In the genomic region with DNA sequence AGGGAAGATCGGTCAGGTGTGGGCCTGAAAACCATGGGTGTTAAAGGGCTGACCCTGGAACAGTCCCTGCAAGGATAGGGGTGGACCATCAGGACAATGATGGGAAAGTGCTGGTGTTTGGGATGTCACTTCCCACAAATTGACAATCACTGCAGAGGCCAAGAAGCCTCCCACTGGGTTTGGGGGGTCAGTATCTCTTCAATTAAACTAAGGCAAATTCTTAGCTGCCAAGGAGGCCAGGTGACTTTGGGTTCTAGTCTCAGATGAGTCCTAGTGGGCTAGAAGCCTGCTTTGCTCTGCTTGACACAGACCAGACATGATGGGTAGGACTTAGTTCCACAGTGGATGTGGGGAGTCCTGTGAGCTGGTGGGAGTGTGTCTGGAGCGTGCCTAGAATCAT, we compare ENCODE assay signal across 18 cellular contexts. TPM values are rescaled to one million over a fixed set of nuclear protein-coding genes. Genes with fewer than 3 reads are reported as not detected.
DNase-seq lines count a peak whose midpoint lies in the region; ATAC-seq and TF ChIP-seq lines count a peak whose summit lies in the region.
"Had no signal": no experiment of that assay in that cellular context is flagged by ENCODE, and none has a peak within 500 bp of the region (broad histone marks: within the 10 kb centered on the region; RNA-seq: fewer than 3 reads in every experiment).

No MANE protein-coding gene starts in this region.

- DNase-seq in T-helper 1 cell (no peak), natural killer cell (no peak), suprapubic skin (ENCODE audit: low spot score in 2 of 2) (no peak), caudate nucleus (lab: John Stamatoyannopoulos, UW) (no peak)
- DNase-seq: NCI-H2029 had no signal

- H3K4me3 Mint-ChIP-seq in T-helper 1 cell treated with Interleukin-12 subunit alpha and Interleukin-12 subunit beta and Interleukin-4 antibody, amounts not matched to agents 30 μg/mL and 1 μg/mL, for 36 hours = peak overlapping the region; percentile 78
- peak overlapping the region in 3 of 4 donors; percentile 22 to 66 (median 63) for H3K4me3 Mint-ChIP-seq in IgD-negative memory B cell
- no peak overlapping the region for H3K4me3 Mint-ChIP-seq in activated T-helper 17 cell treated with anti-CD3 and anti-CD28 coated beads, Interleukin-2, amount 50 U/mL, for 72 hours
- H3K4me3 Mint-ChIP-seq in natural killer cell = peak overlapping the region; percentile 71

- TF ChIP-seq EP300 in suprapubic skin (IDR thresholded peaks at IDR 0.05) = no peak

- no peak for TF ChIP-seq POLR2A in suprapubic skin (IDR thresholded peaks at IDR 0.05)

- H3K36me3 Mint-ChIP-seq in T-helper 1 cell treated with Interleukin-12 subunit alpha and Interleukin-12 subunit beta and Interleukin-4 antibody, amounts not matched to agents 30 μg/mL and 1 μg/mL, for 36 hours (ENCODE audit: low read depth) = peaks cover 15% of the 10 kb centered on the region
- H3K36me3 Mint-ChIP-seq in IgD-negative memory B cell (no peaks in the 10 kb centered on the region), natural killer cell (no peaks in the 10 kb centered on the region)
- H3K36me3 Mint-ChIP-seq in activated T-helper 17 cell treated with anti-CD3 and anti-CD28 coated beads, Interleukin-2, amount 50 U/mL, for 72 hours (ENCODE audit: low read depth) = no peaks in the 10 kb centered on the region

- no peak for TF ChIP-seq CTCF in natural killer cell (IDR thresholded peaks at IDR 0.05)
- TF ChIP-seq CTCF in suprapubic skin (IDR thresholded peaks at IDR 0.05) = no peak

- H3K4me1 Mint-ChIP-seq in T-helper 1 cell treated with Interleukin-12 subunit alpha and Interleukin-12 subunit beta and Interleukin-4 antibody, amounts not matched to agents 30 μg/mL and 1 μg/mL, for 36 hours (ENCODE audit: low read depth) = peaks cover 71% of the 10 kb centered on the region
- peaks cover 40 to 48% (median 47%) of the 10 kb centered on the region in 3 donors for H3K4me1 Mint-ChIP-seq in IgD-negative memory B cell
- peaks cover 58% of the 10 kb centered on the region for H3K4me1 Mint-ChIP-seq in activated T-helper 17 cell treated with anti-CD3 and anti-CD28 coated beads, Interleukin-2, amount 50 U/mL, for 72 hours
- H3K4me1 Mint-ChIP-seq in natural killer cell = peaks cover 49 to 55% of the 10 kb centered on the region in 2 donors

- H3K4me1 ChIP-seq in suprapubic skin = peaks cover 27% of the 10 kb centered on the region
- H3K4me1 ChIP-seq: right lobe of liver, SJSA1 had no signal

- no peaks in the 10 kb centered on the region for H3K9me3 ChIP-seq in suprapubic skin
- H3K9me3 ChIP-seq: neutrophil, right lobe of liver, SJSA1, tibial artery had no signal

- H3K27ac Mint-ChIP-seq in T-helper 1 cell treated with Interleukin-12 subunit alpha and Interleukin-12 subunit beta and Interleukin-4 antibody, amounts not matched to agents 30 μg/mL and 1 μg/mL, for 36 hours = peak overlapping the region; percentile 96
- H3K27ac Mint-ChIP-seq in IgD-negative memory B cell (peak overlapping the region; percentile 72 to 86 (median 78)), natural killer cell (peak overlapping the region; percentile 47 to 71)
- H3K27ac Mint-ChIP-seq in activated T-helper 17 cell treated with anti-CD3 and anti-CD28 coated beads, Interleukin-2, amount 50 U/mL, for 72 hours = peak overlapping the region; percentile 92

- H3K9me3 Mint-ChIP-seq in T-helper 1 cell treated with Interleukin-12 subunit alpha and Interleukin-12 subunit beta and Interleukin-4 antibody, amounts not matched to agents 30 μg/mL and 1 μg/mL, for 36 hours = peaks cover 8% of the 10 kb centered on the region
- H3K9me3 Mint-ChIP-seq in IgD-negative memory B cell (no peaks in the 10 kb centered on the region), natural killer cell (peaks cover 2 to 6% of the 10 kb centered on the region in 2 donors)
- peaks cover 10% of the 10 kb centered on the region for H3K9me3 Mint-ChIP-seq in activated T-helper 17 cell treated with anti-CD3 and anti-CD28 coated beads, Interleukin-2, amount 50 U/mL, for 72 hours

- 87% methylated on average over 2 of the region's 2 CpGs for WGBS in suprapubic skin

- no peak overlapping the region for H3K4me3 ChIP-seq in suprapubic skin
- H3K4me3 ChIP-seq: cardiac muscle cell, hepatocyte, right lobe of liver, SJSA1, tibial artery had no signal

- H3K27me3 Mint-ChIP-seq in T-helper 1 cell treated with Interleukin-12 subunit alpha and Interleukin-12 subunit beta and Interleukin-4 antibody, amounts not matched to agents 30 μg/mL and 1 μg/mL, for 36 hours (ENCODE audit: low read depth) = no peaks in the 10 kb centered on the region
- H3K27me3 Mint-ChIP-seq in IgD-negative memory B cell = peaks cover 1% of the 10 kb centered on the region
- H3K27me3 Mint-ChIP-seq in activated T-helper 17 cell treated with anti-CD3 and anti-CD28 coated beads, Interleukin-2, amount 50 U/mL, for 72 hours = no peaks in the 10 kb centered on the region
- H3K27me3 Mint-ChIP-seq in natural killer cell (ENCODE audit: low read depth in 2 of 2) = no peaks in the 10 kb centered on the region

- intact Hi-C loops in natural killer cell (cut with micrococcal nuclease) = no loop called here

- no peak for ATAC-seq in activated T-helper 17 cell treated with anti-CD3 and anti-CD28 coated beads, Interleukin-2, amount 50 U/mL, for 72 hours (replicated peaks)
- ATAC-seq in natural killer cell (no peak), GM18517 (IDR thresholded peaks at IDR 0.05; ENCODE audit: unreplicated experiment) (no peak)
- ATAC-seq: HepG2 had no signal

- H3K36me3 ChIP-seq in suprapubic skin = no peaks in the 10 kb centered on the region
- H3K36me3 ChIP-seq: cardiac muscle cell, neutrophil, right lobe of liver, SJSA1, tibial artery had no signal

- H3K27ac ChIP-seq in suprapubic skin = no peak overlapping the region
- no peak overlapping the region for H3K27ac ChIP-seq in caudate nucleus (ENCODE audit: low read depth, low read length)
- H3K27ac ChIP-seq: 22Rv1, C4-2B, cardiac muscle cell, hepatocyte, neutrophil, right lobe of liver, SJSA1, tibial artery had no signal

- H3K27me3 ChIP-seq in suprapubic skin = peaks cover 3% of the 10 kb centered on the region
- H3K27me3 ChIP-seq: cardiac muscle cell, right lobe of liver, tibial artery had no signal

RNA-seq across cellular contexts. Expression of a gene that starts 29.3 kb away (rescaled TPM):
- polyA plus RNA-seq in IgD-negative memory B cell = not detected
- 1 to 10 TPM; 1.6 to 4.7 TPM for total RNA-seq in activated T-helper 17 cell treated with anti-CD3 and anti-CD28 coated beads, Interleukin-2, amount 50 U/mL, for 72 hours
- total RNA-seq in natural killer cell (1 to 10 TPM in 1 of 3 donors, under 1 TPM in 2; 0.07 to 2.6 (median 0.26) TPM), suprapubic skin (under 1 TPM; 0.34 to 0.97 (median 0.54) TPM)
- total RNA-seq: HepG2, SJSA1 had no signal
- polyA plus RNA-seq: HepG2 had no signal

RNA-seq across cellular contexts. Expression of a gene that starts 39.3 kb away (rescaled TPM):
- 55.9 TPM for polyA plus RNA-seq in IgD-negative memory B cell
- 10 to 100 TPM; 22.7 to 61.7 TPM for total RNA-seq in activated T-helper 17 cell treated with anti-CD3 and anti-CD28 coated beads, Interleukin-2, amount 50 U/mL, for 72 hours
- total RNA-seq in natural killer cell = 10 to 100 TPM; 19.7 to 36.2 (median 30.3) TPM
- 1 to 10 TPM in 1 of 4 donors, under 1 TPM in 2, not detected in 1; 0.34 to 1.4 (median 0.80) TPM for total RNA-seq in suprapubic skin
- total RNA-seq: HepG2, SJSA1 had no signal
- polyA plus RNA-seq: cardiac muscle cell, hepatocyte, HepG2 had no signal

Comparison
In these comparisons a context has a peak if more than half of its experiments do, and no peak if none do; other contexts are left out.
1. RNA of a gene that starts 39.3 kb away (total RNA-seq): 22.7 to 61.7 TPM in activated T-helper 17 cell treated with anti-CD3 and anti-CD28 coated beads, Interleukin-2, amount 50 U/mL, for 72 hours and 19.7 to 36.2 TPM in natural killer cell; 0.34 to 1.4 TPM in suprapubic skin; every median in the first group is over 4 times any median in the second.
2. Peak in every context shown above with its lines, with median percentiles within 50 percentile points of each other: H3K27ac Mint-ChIP-seq.